ENCODE assay signal across 18 cellular contexts in genomic region chrX:50075630-50076349, GRCh38.
A peak's percentile ranks its signal among the peaks of the same experiment; 100 is the strongest.
DNase-seq lines count a peak whose midpoint lies in the region; ATAC-seq and TF ChIP-seq lines count a peak whose summit lies in the region.
"Had no signal": no experiment of that assay in that cellular context is flagged by ENCODE, and none has a peak within 500 bp of the region (broad histone marks: within the 10 kb centered on the region; RNA-seq: fewer than 3 reads in every experiment).

No MANE protein-coding gene starts in this region.

- 0 out of 2 replicates have a peak overlapping the region, but pooled peaks have one; percentile 16 for H3K9ac ChIP-seq in OCI-LY3 (ENCODE audit: low read length)

- no peak for TF ChIP-seq EP300 in stomach (IDR thresholded peaks at IDR 0.05)

- intact Hi-C loops in vagina (cut with DNase I) (no loop called here), stomach (cut with DNase I; ENCODE audit: low total_unique reads) (no loop called here)

- H4K20me1 ChIP-seq in OCI-LY3 (ENCODE audit: insufficient read depth, low read length), result no peaks in the 10 kb centered on the region

- H3K79me2 ChIP-seq in OCI-LY3 (ENCODE audit: low read length), result no peaks in the 10 kb centered on the region

- H2AFZ ChIP-seq in OCI-LY3 (ENCODE audit: low read depth, low read length), result no peak overlapping the region

- peak overlapping the region; percentile 47 for H3K4me3 ChIP-seq in OCI-LY3 (ENCODE audit: low read length)
- H3K4me3 ChIP-seq in vagina, result no peak overlapping the region
- no peak overlapping the region for H3K4me3 ChIP-seq in stomach

- ATAC-seq in GM19395 (IDR thresholded peaks at IDR 0.05; ENCODE audit: unreplicated experiment) (peak; percentile 70), HG03354 (IDR thresholded peaks at IDR 0.05; ENCODE audit: poor library complexity, severe bottlenecking, unreplicated experiment) (peak; percentile 86)
- ATAC-seq: sciatic nerve had no signal

- no peaks in the 10 kb centered on the region for H3K27me3 ChIP-seq in OCI-LY3 (ENCODE audit: low read depth, low read length)
- H3K27me3 ChIP-seq in vagina, result no peaks in the 10 kb centered on the region
- H3K27me3 ChIP-seq in stomach, result peaks cover 0 to 3% (median 0%) of the 10 kb centered on the region in 3 donors

- H3K27ac ChIP-seq in OCI-LY3 (ENCODE audit: low read length) (peak overlapping the region; percentile 55), vagina (no peak overlapping the region), stomach (no peak overlapping the region)

- H3K36me3 ChIP-seq in OCI-LY3 (replicated peaks; ENCODE audit: low read depth, low read length) (peaks cover 7% of the 10 kb centered on the region), vagina (no peaks in the 10 kb centered on the region), stomach (no peaks in the 10 kb centered on the region)

- DNase-seq in CD1c-positive myeloid dendritic cell (ENCODE audit: extremely low spot score), result peak; percentile 62
- DNase-seq in NK-92 treated with Interleukin-12 subunit alpha and Interleukin-12 subunit beta, amount 100 ng/mL, for 24 hours (lab: John Stamatoyannopoulos, UW), result no peak
- no peak for DNase-seq in vagina (ENCODE audit: extremely low spot score in 2 of 2)
- no peak for DNase-seq in stomach
- no peak for DNase-seq in GM10266 (ENCODE audit: extremely low spot score)
- DNase-seq: activated effector memory CD4-positive, alpha-beta T cell treated with Interleukin-2 at 50 U/mL for 16 hours; caudate nucleus; effector memory CD4-positive, alpha-beta T cell; EL; hypothalamus; NCI-H1930; occipital lobe; RPMI8226; stimulated activated CD4-positive, alpha-beta T cell treated with anti-CD3 and anti-CD28 coated beads, Interleukin-1b, Interleukin-23, amount 100 ng/mL, for 48 hours had no signal

- H3K4me1 ChIP-seq in OCI-LY3 (ENCODE audit: low read length) (peaks cover 30% of the 10 kb centered on the region), vagina (no peaks in the 10 kb centered on the region), stomach (no peaks in the 10 kb centered on the region)

- TF ChIP-seq CTCF in OCI-LY3 (IDR thresholded peaks at IDR 0.05; ENCODE audit: low read depth, low read length) (no peak), vagina (IDR thresholded peaks at IDR 0.05) (no peak), stomach (IDR thresholded peaks at IDR 0.05) (no peak), GM10266 (IDR thresholded peaks at IDR 0.05; ENCODE audit: control insufficient read depth, insufficient read depth, low read depth, missing control alignments) (no peak)

- whole genome bisulfite sequencing in stomach, 5 donors, result 74 to 91% (median 83%) methylated on average over 4 of the region's 4 CpGs

- TF ChIP-seq POLR2A in vagina (IDR thresholded peaks at IDR 0.05), result no peak
- TF ChIP-seq POLR2A in stomach (IDR thresholded peaks at IDR 0.05), result no peak

- peak overlapping the region; percentile 48 for H3K4me2 ChIP-seq in OCI-LY3 (ENCODE audit: low read length)

- no peaks in the 10 kb centered on the region for H3K9me3 ChIP-seq in OCI-LY3 (ENCODE audit: insufficient read depth, low read length)
- H3K9me3 ChIP-seq in vagina, result no peaks in the 10 kb centered on the region
- H3K9me3 ChIP-seq in stomach, result no peaks in the 10 kb centered on the region
